15 cellular contexts compared by ENCODE assay signal in the genomic region with DNA sequence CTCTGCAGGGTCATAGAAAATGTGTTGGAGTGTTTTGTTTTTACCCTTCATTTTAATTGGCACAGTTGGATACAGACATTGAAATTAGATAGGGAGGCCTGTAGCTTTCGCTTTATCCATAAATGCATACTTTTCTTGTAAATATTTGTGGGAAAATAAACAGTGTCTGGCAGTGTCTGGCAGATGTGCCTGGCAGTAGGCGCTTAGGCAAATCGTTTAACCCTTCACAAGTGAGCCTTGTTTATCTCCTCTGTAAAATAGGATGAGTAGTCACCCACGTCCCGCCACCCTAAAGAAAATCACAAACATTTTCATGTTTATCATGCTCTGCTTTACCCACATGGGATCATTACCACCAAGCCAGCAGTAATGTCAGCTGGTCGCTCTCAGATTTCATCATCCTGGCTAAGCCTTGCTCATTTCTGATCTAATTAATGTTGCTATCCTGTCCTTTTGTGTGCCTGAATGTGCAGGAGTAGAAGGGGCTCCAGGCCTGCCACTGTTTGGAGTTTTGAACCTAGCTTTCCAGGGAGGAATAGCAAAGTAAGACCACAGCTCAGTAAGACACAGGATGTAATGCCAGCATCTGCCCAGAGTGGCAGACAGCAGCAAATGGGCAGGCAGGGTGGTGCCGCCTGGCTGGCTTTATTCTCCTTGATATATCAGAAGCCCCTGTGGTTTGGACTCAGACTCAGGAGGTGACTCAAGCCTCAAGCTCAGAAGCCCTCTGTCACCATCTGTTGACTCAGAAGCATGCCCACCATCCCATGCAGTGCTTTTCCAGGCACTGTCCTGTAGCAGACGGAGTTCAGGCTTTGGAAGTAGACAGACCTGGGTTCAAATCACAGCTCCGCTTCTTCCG.
A peak's percentile ranks its signal among the peaks of the same experiment; 100 is the strongest.
DNase-seq lines count a peak whose midpoint lies in the region; FAIRE-seq and TF ChIP-seq lines count a peak whose summit lies in the region.
"Had no signal": no experiment of that assay in that cellular context is flagged by ENCODE, and none has a peak within 500 bp of the region (broad histone marks: within the 10 kb centered on the region; RNA-seq: fewer than 3 reads in every experiment).

No MANE protein-coding gene starts in this region.

- H3K36me3 ChIP-seq in hepatocyte (replicated peaks; ENCODE audit: insufficient read depth, low read depth) = no peaks in the 10 kb centered on the region
- H3K36me3 ChIP-seq in MM.1S (replicated peaks; ENCODE audit: insufficient read depth, low read length) = no peaks in the 10 kb centered on the region
- no peaks in the 10 kb centered on the region for H3K36me3 ChIP-seq in kidney (ENCODE audit: control insufficient read depth in 1 of 2, insufficient read depth in 2 of 2, low read length in 2 of 2)

- TF ChIP-seq CTCF in AG10803 (conservative IDR thresholded peaks at IDR 0.05; ENCODE audit: low read length) = no peak
- TF ChIP-seq CTCF in hepatocyte (IDR thresholded peaks at IDR 0.05; ENCODE audit: poor library complexity) = no peak
- no peak for TF ChIP-seq CTCF in MM.1S (IDR thresholded peaks at IDR 0.05; ENCODE audit: low read length)
- TF ChIP-seq CTCF in kidney (IDR thresholded peaks at IDR 0.05; ENCODE audit: borderline replicate concordance, extremely low read depth, insufficient read depth) = no peak

- peaks cover 9% of the 10 kb centered on the region for H3K27me3 ChIP-seq in hepatocyte
- H3K27me3 ChIP-seq in MM.1S (replicated peaks; ENCODE audit: insufficient read depth, low read length) = no peaks in the 10 kb centered on the region

- H3K4me1 ChIP-seq in hepatocyte (ENCODE audit: insufficient read depth) = peaks cover 30% of the 10 kb centered on the region
- H3K4me1 ChIP-seq in MM.1S (ENCODE audit: low read length) = no peaks in the 10 kb centered on the region
- no peaks in the 10 kb centered on the region for H3K4me1 ChIP-seq in kidney (ENCODE audit: control insufficient read depth in 1 of 2, insufficient read depth in 1 of 2, low read depth in 1 of 2, low read length in 2 of 2)

- H3K27ac ChIP-seq in hepatocyte (peak overlapping the region; percentile 25), MM.1S (ENCODE audit: low read length) (no peak overlapping the region), kidney (ENCODE audit: low read depth in 2 of 2, low read length in 2 of 2) (no peak overlapping the region)

- WGBS in hepatocyte (ENCODE audit: low lambda C conversion rate, missing lambda C conversion rate) = 47% methylated on average over 10 of the region's 10 CpGs

- H2AFZ ChIP-seq in hepatocyte (no peak overlapping the region), MM.1S (ENCODE audit: low read length) (no peak overlapping the region)

- H3K9me2 ChIP-seq in hepatocyte (replicated peaks; ENCODE audit: insufficient read depth) = no peaks in the 10 kb centered on the region
- H3K9me2 ChIP-seq in MM.1S (replicated peaks; ENCODE audit: insufficient read depth, low read length) = no peaks in the 10 kb centered on the region

- H3K9me3 ChIP-seq in hepatocyte (ENCODE audit: low read depth) = no peaks in the 10 kb centered on the region
- H3K9me3 ChIP-seq in MM.1S (replicated peaks; ENCODE audit: insufficient read depth, low read length) = no peaks in the 10 kb centered on the region
- H3K9me3 ChIP-seq in kidney (ENCODE audit: control insufficient read depth in 1 of 2, low read length in 2 of 2) = no peaks in the 10 kb centered on the region

- no peak overlapping the region for H3K9ac ChIP-seq in MM.1S (ENCODE audit: low read length)
- H3K9ac ChIP-seq in kidney (ENCODE audit: low read length in 2 of 2) = no peak overlapping the region

- H4K20me1 ChIP-seq in hepatocyte (ENCODE audit: insufficient read depth, poor library complexity, severe bottlenecking) (no peaks in the 10 kb centered on the region), MM.1S (ENCODE audit: insufficient read depth, low read length) (no peaks in the 10 kb centered on the region)

- no peak for FAIRE-seq in kidney (lab: Jason Lieb, UNC)
- FAIRE-seq: GM19239 had no signal

- H3K4me2 ChIP-seq in hepatocyte (peak overlapping the region; percentile 24), MM.1S (ENCODE audit: low read depth, low read length) (no peak overlapping the region)

- intact Hi-C loops in kidney (cut with DNase I) = no loop called here

- no peaks in the 10 kb centered on the region for H3F3A ChIP-seq in MM.1S (ENCODE audit: insufficient read depth, low read length)

- no peak overlapping the region for H3K4me3 ChIP-seq in AG10803 (ENCODE audit: low read length)
- H3K4me3 ChIP-seq in hepatocyte = no peak overlapping the region
- no peak overlapping the region for H3K4me3 ChIP-seq in MM.1S (ENCODE audit: low read length)
- H3K4me3 ChIP-seq in kidney (ENCODE audit: low read length in 2 of 2) = no peak overlapping the region

- H3K79me2 ChIP-seq in hepatocyte (no peaks in the 10 kb centered on the region), MM.1S (ENCODE audit: low read length) (no peaks in the 10 kb centered on the region)

- DNase-seq in AG10803 (ENCODE audit: low read depth) = peak; percentile 50
- DNase-seq in NCI-H2029 (lab: John Stamatoyannopoulos, UW) = peak; percentile 39
- peak; percentile 70 for DNase-seq in astrocyte of the hippocampus (ENCODE audit: low read depth, low spot score)
- no peak for DNase-seq in hepatocyte (ENCODE audit: low spot score)
- no peak for DNase-seq in cerebellar cortex (ENCODE audit: low spot score)
- DNase-seq in MM.1S = no peak
- no peak for DNase-seq in AML-193 (lab: John Stamatoyannopoulos, UW)
- DNase-seq in kidney = no peak
- DNase-seq: activated CD4-positive, alpha-beta memory T cell treated with anti-CD3 and anti-CD28 coated beads for 36 hours; cerebellar nuclear complex; EL; erythroblast; Kasumi-1; T-helper 9 cell had no signal

Comparison
In these comparisons a context has a peak if more than half of its experiments do, and no peak if none do; other contexts are left out.
1. DNase-seq: peak in AG10803 (single experiment), NCI-H2029 (single experiment) and astrocyte of the hippocampus (single experiment); none in hepatocyte (single experiment), cerebellar cortex (single experiment), MM.1S (single experiment), AML-193 (0 of 2) and kidney (single experiment).